ENCODE assay signal across 12 cellular contexts in the genomic region with DNA sequence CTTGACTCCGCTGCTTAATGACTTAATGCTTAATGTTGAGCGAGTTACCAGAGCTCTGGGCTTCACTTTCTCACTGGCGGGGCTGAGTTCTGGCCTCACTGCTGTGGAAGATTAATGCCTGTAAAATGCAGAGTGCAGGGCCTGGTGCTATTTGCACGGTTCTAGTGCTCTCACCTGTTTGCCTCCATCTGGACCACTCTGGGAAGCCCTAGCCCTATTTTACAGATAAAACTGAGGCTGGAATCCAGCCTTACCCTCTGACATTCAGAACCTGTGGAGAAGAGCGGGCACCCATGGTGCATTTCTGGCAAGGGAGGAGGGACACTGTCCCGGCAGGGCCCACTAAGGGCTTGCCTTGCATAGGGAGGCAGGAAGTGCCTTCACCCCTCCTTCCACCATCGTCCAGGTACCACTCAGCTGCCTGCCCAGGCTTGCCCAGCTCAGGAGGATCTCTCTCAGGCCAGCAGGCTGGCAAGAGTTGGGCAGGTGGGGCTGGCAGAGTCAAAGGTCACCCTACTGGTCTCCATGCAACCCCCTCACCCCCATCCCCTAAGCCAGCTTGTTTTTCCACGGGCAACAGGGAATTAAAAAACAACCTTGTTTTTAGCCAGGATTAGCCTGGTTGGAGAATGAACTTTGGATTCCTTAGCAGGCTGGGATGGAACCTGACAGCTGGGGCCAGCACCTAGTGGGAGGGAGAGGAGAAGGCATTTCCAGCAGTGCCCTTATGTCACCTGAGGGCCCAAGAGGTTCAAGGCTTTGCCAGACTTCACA. TPM values are rescaled to one million over a fixed set of nuclear protein-coding genes. Genes with fewer than 3 reads are reported as not detected.
DNase-seq lines count a peak whose midpoint lies in the region; ATAC-seq and TF ChIP-seq lines count a peak whose summit lies in the region.
"Had no signal": no experiment of that assay in that cellular context is flagged by ENCODE, and none has a peak within 500 bp of the region (broad histone marks: within the 10 kb centered on the region; RNA-seq: fewer than 3 reads in every experiment).

No MANE protein-coding gene starts in this region.

- peaks cover 44% of the 10 kb centered on the region for H3K4me1 ChIP-seq in DND-41 (ENCODE audit: insufficient read depth, low read length)
- H3K4me1 ChIP-seq in endodermal cell (ENCODE audit: control insufficient read depth, insufficient read depth, low read length) = peaks cover 10% of the 10 kb centered on the region
- peaks cover 11% of the 10 kb centered on the region for H3K4me1 ChIP-seq in prostate gland (replicated peaks)

- H4K20me1 ChIP-seq in DND-41 (ENCODE audit: insufficient read depth, low read length) = peaks cover 2% of the 10 kb centered on the region; the same call in 1 of the 2 replicates

- H3K4me3 ChIP-seq in DND-41 (ENCODE audit: low read depth in 1 of 2, low read length in 2 of 2) = no peak overlapping the region
- H3K4me3 ChIP-seq in endodermal cell (ENCODE audit: low read length) = no peak overlapping the region
- H3K4me3 ChIP-seq in prostate gland = no peak overlapping the region
- H3K4me3 ChIP-seq: adrenal gland had no signal

- H2AFZ ChIP-seq in DND-41 (ENCODE audit: low read depth, low read length) = no peak overlapping the region

- TF ChIP-seq POLR2A in prostate gland (IDR thresholded peaks at IDR 0.05) = no peak

- intact Hi-C loops in prostate gland (cut with DNase I) (loop anchor here (5.0 to 10.0 kb wide), 2 partner anchors 116 to 338 kb away; a partner anchor contains a TSS), sciatic nerve (cut with DNase I) (no loop called here)
- intact Hi-C loops in activated CD4-positive, alpha-beta T cell treated with anti-CD3 and anti-CD28 coated beads, Interleukin-2, amount 10 ng/mL, durations not matched to agents 24 days and 14 days (cut with micrococcal nuclease) = loop anchor here (5.0 to 10.0 kb wide), 2 partner anchors 82 to 476 kb away; a partner anchor contains a TSS

- H3K9me3 Mint-ChIP-seq in endodermal cell = no peaks in the 10 kb centered on the region
- H3K9me3 Mint-ChIP-seq in activated CD4-positive, alpha-beta T cell treated with anti-CD3 and anti-CD28 coated beads, Interleukin-2, amount 10 ng/mL, durations not matched to agents 24 days and 14 days = no peaks in the 10 kb centered on the region
- H3K9me3 Mint-ChIP-seq: stimulated activated naive CD8-positive, alpha-beta T cell treated with anti-CD3 and anti-CD28 coated beads, Interleukin-15, Interleukin-2, amounts not matched to agents 100 ng/mL and 50 ng/mL, for 24 hours had no signal

- H3K36me3 ChIP-seq in DND-41 (ENCODE audit: insufficient read depth, low read length) = no peaks in the 10 kb centered on the region; the same call in 1 of the 2 replicates
- H3K36me3 ChIP-seq in endodermal cell (ENCODE audit: control insufficient read depth, insufficient read depth, low read length) = no peaks in the 10 kb centered on the region
- H3K36me3 ChIP-seq in prostate gland = no peaks in the 10 kb centered on the region
- H3K36me3 ChIP-seq: adrenal gland had no signal

- H3K36me3 Mint-ChIP-seq in endodermal cell (ENCODE audit: low read depth) = no peaks in the 10 kb centered on the region
- H3K36me3 Mint-ChIP-seq in activated CD4-positive, alpha-beta T cell treated with anti-CD3 and anti-CD28 coated beads, Interleukin-2, amount 10 ng/mL, durations not matched to agents 24 days and 14 days (ENCODE audit: low read depth) = peaks cover 3% of the 10 kb centered on the region

- H3K27ac Mint-ChIP-seq in endodermal cell = peak overlapping the region; percentile 61
- no peak overlapping the region for H3K27ac Mint-ChIP-seq in activated CD4-positive, alpha-beta T cell treated with anti-CD3 and anti-CD28 coated beads, Interleukin-2, amount 10 ng/mL, durations not matched to agents 24 days and 14 days
- H3K27ac Mint-ChIP-seq: stimulated activated naive CD8-positive, alpha-beta T cell treated with anti-CD3 and anti-CD28 coated beads, Interleukin-15, Interleukin-2, amounts not matched to agents 100 ng/mL and 50 ng/mL, for 24 hours had no signal

- H3K9ac ChIP-seq in DND-41 (ENCODE audit: low read depth, low read length) (no peak overlapping the region; the same call in 1 of the 2 replicates), endodermal cell (ENCODE audit: extremely low read depth, low read length, poor library complexity, severe bottlenecking) (no peak overlapping the region)

- no peaks in the 10 kb centered on the region for H3K27me3 ChIP-seq in DND-41 (ENCODE audit: insufficient read depth, low read length, poor library complexity)
- H3K27me3 ChIP-seq in endodermal cell (ENCODE audit: control insufficient read depth, insufficient read depth, low read length, poor library complexity, severe bottlenecking) = no peaks in the 10 kb centered on the region
- no peaks in the 10 kb centered on the region for H3K27me3 ChIP-seq in prostate gland (replicated peaks; ENCODE audit: insufficient read depth)
- H3K27me3 ChIP-seq: adrenal gland had no signal

- H3K27me3 Mint-ChIP-seq in endodermal cell (ENCODE audit: insufficient read depth) = no peaks in the 10 kb centered on the region
- H3K27me3 Mint-ChIP-seq in activated CD4-positive, alpha-beta T cell treated with anti-CD3 and anti-CD28 coated beads, Interleukin-2, amount 10 ng/mL, durations not matched to agents 24 days and 14 days = no peaks in the 10 kb centered on the region
- H3K27me3 Mint-ChIP-seq: stimulated activated naive CD8-positive, alpha-beta T cell treated with anti-CD3 and anti-CD28 coated beads, Interleukin-15, Interleukin-2, amounts not matched to agents 100 ng/mL and 50 ng/mL, for 24 hours had no signal

- no peak for ATAC-seq in DND-41 (ENCODE audit: insufficient read depth, low read depth)
- no peak for ATAC-seq in sciatic nerve

- peaks cover 45% of the 10 kb centered on the region for H3K79me2 ChIP-seq in DND-41 (ENCODE audit: insufficient read depth, low read length)

- DNase-seq in DND-41 (no peak), NCI-H69 (lab: John Stamatoyannopoulos, UW) (peak; percentile 81), endodermal cell (peak; percentile 49), prostate gland (ENCODE audit: low spot score) (peak; percentile 56), sciatic nerve (ENCODE audit: low spot score) (no peak), NCI-H1092 (lab: John Stamatoyannopoulos, UW) (no peak)
- no peak for DNase-seq in activated CD4-positive, alpha-beta T cell treated with anti-CD3 and anti-CD28 coated beads, Interleukin-2, amount 10 ng/mL, durations not matched to agents 24 days and 14 days
- DNase-seq: activated T-cell treated with anti-CD3 and anti-CD28 coated beads for 4 hours, adrenal gland, dermis blood vessel endothelial cell, retina had no signal

- H3K27ac ChIP-seq in DND-41 (ENCODE audit: low read length) (no peak overlapping the region), endodermal cell (ENCODE audit: low read depth, low read length) (no peak overlapping the region), prostate gland (peak overlapping the region; percentile 23 to 100)

- H3K4me3 Mint-ChIP-seq in endodermal cell = no peak overlapping the region
- no peak overlapping the region for H3K4me3 Mint-ChIP-seq in activated CD4-positive, alpha-beta T cell treated with anti-CD3 and anti-CD28 coated beads, Interleukin-2, amount 10 ng/mL, durations not matched to agents 24 days and 14 days
- H3K4me3 Mint-ChIP-seq: stimulated activated naive CD8-positive, alpha-beta T cell treated with anti-CD3 and anti-CD28 coated beads, Interleukin-15, Interleukin-2, amounts not matched to agents 100 ng/mL and 50 ng/mL, for 24 hours had no signal

- no peak for TF ChIP-seq CTCF in DND-41 (IDR thresholded peaks at IDR 0.05; ENCODE audit: borderline replicate concordance, extremely low read depth, low read length, poor library complexity, severe bottlenecking)
- TF ChIP-seq CTCF in endodermal cell (conservative IDR thresholded peaks at IDR 0.05) = peak; percentile 16
- TF ChIP-seq CTCF in prostate gland (IDR thresholded peaks at IDR 0.05) = no peak

- H3K4me2 ChIP-seq in DND-41 (ENCODE audit: insufficient read depth, low read length) = peak overlapping the region; percentile 75

- H3K4me1 Mint-ChIP-seq in endodermal cell = peaks cover 15% of the 10 kb centered on the region
- H3K4me1 Mint-ChIP-seq in activated CD4-positive, alpha-beta T cell treated with anti-CD3 and anti-CD28 coated beads, Interleukin-2, amount 10 ng/mL, durations not matched to agents 24 days and 14 days = peaks cover 13% of the 10 kb centered on the region

- WGBS in endodermal cell (ENCODE audit: insufficient coverage in 1 of 2, insufficient read length in 1 of 2), 2 experiments = 92 to 96% methylated on average over 6 to 8 of the region's 8 CpGs
- WGBS in prostate gland = 68% methylated on average over 8 of the region's 8 CpGs

- no peaks in the 10 kb centered on the region for H3K9me3 ChIP-seq in DND-41 (ENCODE audit: insufficient read depth, low read length, severe bottlenecking)
- H3K9me3 ChIP-seq in endodermal cell (ENCODE audit: control insufficient read depth, low read length) = no peaks in the 10 kb centered on the region
- no peaks in the 10 kb centered on the region for H3K9me3 ChIP-seq in prostate gland
- H3K9me3 ChIP-seq: adrenal gland had no signal

RNA-seq across cellular contexts. Expression of a gene that starts 4.1 kb away (rescaled TPM):
- 10 to 100 TPM; 46.8 to 49.6 TPM for total RNA-seq in endodermal cell
- polyA plus RNA-seq in endodermal cell (2013, experiment 1 of 2) = 28.8 TPM
- 24.7 TPM for polyA plus RNA-seq in endodermal cell (2013, experiment 2 of 2)
- total RNA-seq in prostate gland = 10 to 100 TPM; 14.5 to 22.1 TPM
- 30.8 TPM for total RNA-seq in sciatic nerve
- total RNA-seq in activated CD4-positive, alpha-beta T cell treated with anti-CD3 and anti-CD28 coated beads, Interleukin-2, amount 10 ng/mL, durations not matched to agents 24 days and 14 days = 17.2 and 20.5 TPM in 2 replicates

RNA-seq across cellular contexts. Expression of a gene that starts 5.8 kb away (rescaled TPM):
- total RNA-seq in endodermal cell = 10 to 100 TPM; 66.9 to 71.4 TPM
- 52.3 TPM for polyA plus RNA-seq in endodermal cell (2013, experiment 1 of 2)
- 45.0 TPM for polyA plus RNA-seq in endodermal cell (2013, experiment 2 of 2)
- total RNA-seq in prostate gland = 100 to 1,000 TPM in 1 of 2 donors, 10 to 100 TPM in 1; 59.6 to 101 TPM
- 75.3 TPM for total RNA-seq in sciatic nerve
- 103 and 108 TPM in 2 replicates for total RNA-seq in activated CD4-positive, alpha-beta T cell treated with anti-CD3 and anti-CD28 coated beads, Interleukin-2, amount 10 ng/mL, durations not matched to agents 24 days and 14 days

Comparison
In these comparisons a context has a peak if more than half of its experiments do, and no peak if none do; other contexts are left out.
1. DNase-seq: peak in NCI-H69 (single experiment), endodermal cell (single experiment) and prostate gland (single experiment); none in DND-41 (single experiment), sciatic nerve (single experiment), activated CD4-positive, alpha-beta T cell treated with anti-CD3 and anti-CD28 coated beads, Interleukin-2, amount 10 ng/mL, durations not matched to agents 24 days and 14 days (single experiment) and NCI-H1092 (single experiment).
2. H3K27ac ChIP-seq: peak in prostate gland (2 of 2); none in DND-41 (single experiment) and endodermal cell (single experiment).